8 cellular contexts compared by ENCODE assay signal in genomic region chr2:201451330-201452057, GRCh38. TPM values are rescaled to one million over a fixed set of nuclear protein-coding genes. Genes with fewer than 3 reads are reported as not detected.
DNase-seq lines count a peak whose midpoint lies in the region; ATAC-seq and TF ChIP-seq lines count a peak whose summit lies in the region.

A gene with protein sequence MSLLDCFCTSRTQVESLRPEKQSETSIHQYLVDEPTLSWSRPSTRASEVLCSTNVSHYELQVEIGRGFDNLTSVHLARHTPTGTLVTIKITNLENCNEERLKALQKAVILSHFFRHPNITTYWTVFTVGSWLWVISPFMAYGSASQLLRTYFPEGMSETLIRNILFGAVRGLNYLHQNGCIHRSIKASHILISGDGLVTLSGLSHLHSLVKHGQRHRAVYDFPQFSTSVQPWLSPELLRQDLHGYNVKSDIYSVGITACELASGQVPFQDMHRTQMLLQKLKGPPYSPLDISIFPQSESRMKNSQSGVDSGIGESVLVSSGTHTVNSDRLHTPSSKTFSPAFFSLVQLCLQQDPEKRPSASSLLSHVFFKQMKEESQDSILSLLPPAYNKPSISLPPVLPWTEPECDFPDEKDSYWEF (plus strand): TSS chr2:201451740. CDS start chr2:201454841, 3,101 bp downstream.
TSS of gene TRAK2 (minus strand) at chr2:201451458. CDS start at chr2:201420507, 30,951 bp downstream.

- DNase-seq in DND-41 (peak; percentile 97), Peyer's patch (peak; percentile 93 to 98 (median 95))
- DNase-seq in activated T-cell treated with anti-CD3 and anti-CD28 coated beads, Interleukin-2, amount 50 U/mL, for 48 hours: peak; percentile 94 to 96
- peak; percentile 94 to 95 for DNase-seq in stimulated activated CD8-positive, alpha-beta memory T cell treated with anti-CD3 and anti-CD28 coated beads, Interleukin-7, amount 100 ng/mL, for 4 hours (ENCODE audit: low read depth in 2 of 2)

- TF ChIP-seq POLR2A in Peyer's patch (IDR thresholded peaks at IDR 0.05): peak; percentile 78 to 85

- peak within 1 kb of the TSS; percentile 81 for H3K9ac ChIP-seq in DND-41 (ENCODE audit: low read depth, low read length)
- peak within 1 kb of the TSS; percentile 64 for H3K9ac ChIP-seq in KMS-11

- H2AFZ ChIP-seq in DND-41 (ENCODE audit: low read depth, low read length) (peak within 1 kb of the TSS; percentile 97), KMS-11 (ENCODE audit: low read depth) (peak within 1 kb of the TSS; percentile 84)

- H3K4me1 ChIP-seq in DND-41 (ENCODE audit: insufficient read depth, low read length): peaks cover 35% of the 10 kb centered on the region
- peaks cover 38% of the 10 kb centered on the region for H3K4me1 ChIP-seq in KMS-11 (ENCODE audit: low read depth, poor library complexity, severe bottlenecking)
- H3K4me1 ChIP-seq in Peyer's patch: peaks cover 0 to 43% (median 8%) of the 10 kb centered on the region in 4 donors
- H3K4me1 ChIP-seq in muscle layer of duodenum (ENCODE audit: control insufficient read depth in 1 of 2, insufficient read depth in 2 of 2, low read length in 2 of 2): peaks cover 0 to 25% of the 10 kb centered on the region in 2 donors

- H3K27me3 ChIP-seq in DND-41 (ENCODE audit: insufficient read depth, low read length, poor library complexity) (no peaks in the 10 kb centered on the region), KMS-11 (ENCODE audit: insufficient read depth, low read depth) (no peaks in the 10 kb centered on the region; the same call in 1 of the 2 replicates), Peyer's patch (no peaks in the 10 kb centered on the region), muscle layer of duodenum (ENCODE audit: low read depth, low read length) (no peaks in the 10 kb centered on the region)

- H3K79me2 ChIP-seq in DND-41 (ENCODE audit: insufficient read depth, low read length): peaks cover 22% of the 10 kb centered on the region
- peaks cover 10% of the 10 kb centered on the region; the same call in 1 of the 2 replicates for H3K79me2 ChIP-seq in KMS-11 (ENCODE audit: insufficient read depth, low read depth)

- H3K4me3 ChIP-seq in DND-41 (ENCODE audit: low read depth in 1 of 2, low read length in 2 of 2) (peak within 1 kb of the TSS; percentile 59 to 87), KMS-11 (IDR thresholded peaks at IDR 0.05; ENCODE audit: insufficient read depth, low read depth, low read length) (peak within 1 kb of the TSS; percentile 90), Peyer's patch (peak within 1 kb of the TSS; percentile 57 to 98 (median 84)), muscle layer of duodenum (ENCODE audit: low read depth in 1 of 2, low read length in 2 of 2) (peak within 1 kb of the TSS; percentile 91 to 99)

- H3K9me3 ChIP-seq in DND-41 (ENCODE audit: insufficient read depth, low read length, severe bottlenecking) (no peaks in the 10 kb centered on the region), Peyer's patch (no peaks in the 10 kb centered on the region), muscle layer of duodenum (ENCODE audit: control insufficient read depth in 1 of 2, low read length in 2 of 2) (no peaks in the 10 kb centered on the region)

- peak within 1 kb of the TSS; percentile 80 for H3K4me2 ChIP-seq in DND-41 (ENCODE audit: insufficient read depth, low read length)
- H3K4me2 ChIP-seq in KMS-11: peak within 1 kb of the TSS; percentile 89

- 0 out of 2 replicates have a peak, but pooled peaks cover 5% of the 10 kb centered on the region for H4K20me1 ChIP-seq in DND-41 (ENCODE audit: insufficient read depth, low read length)
- H4K20me1 ChIP-seq in KMS-11 (ENCODE audit: insufficient read depth): no peaks in the 10 kb centered on the region

- H3K36me3 ChIP-seq in DND-41 (ENCODE audit: insufficient read depth, low read length) (no peaks in the 10 kb centered on the region; the same call in 1 of the 2 replicates), KMS-11 (ENCODE audit: insufficient read depth) (no peaks in the 10 kb centered on the region), Peyer's patch (peaks cover 0 to 4% (median 0%) of the 10 kb centered on the region in 3 donors), muscle layer of duodenum (ENCODE audit: control insufficient read depth in 1 of 2, insufficient read depth in 2 of 2, low read length in 2 of 2) (no peaks in the 10 kb centered on the region)

- ATAC-seq in DND-41 (ENCODE audit: insufficient read depth, low read depth) (peak; percentile 93), GM21737 (IDR thresholded peaks at IDR 0.05; ENCODE audit: unreplicated experiment) (peak; percentile 97), esophagus mucosa (peak; percentile 97)

- H3K27ac ChIP-seq in DND-41 (ENCODE audit: low read length): peak within 1 kb of the TSS; percentile 78
- H3K27ac ChIP-seq in KMS-11: peak within 1 kb of the TSS; percentile 60
- peak within 1 kb of the TSS; percentile 78 to 95 (median 93) for H3K27ac ChIP-seq in Peyer's patch
- peak within 1 kb of the TSS; percentile 86 for H3K27ac ChIP-seq in muscle layer of duodenum (ENCODE audit: low read length)

- TF ChIP-seq CTCF in DND-41 (IDR thresholded peaks at IDR 0.05; ENCODE audit: borderline replicate concordance, extremely low read depth, low read length, poor library complexity, severe bottlenecking) (peak; percentile 31), KMS-11 (conservative IDR thresholded peaks at IDR 0.05; ENCODE audit: low read depth, low read length) (no peak), Peyer's patch (IDR thresholded peaks at IDR 0.05) (peak in 5 of 6 experiments; percentile 1 to 53 (median 44))

RNA-seq across cellular contexts. Expression of the first gene that starts in this region (rescaled TPM):
- total RNA-seq in Peyer's patch (100 to 1,000 TPM in 2 of 4 donors, 10 to 100 TPM in 2; 21.5 to 137 (median 109) TPM), esophagus mucosa (12.9 TPM)

RNA-seq across cellular contexts. Expression of gene TRAK2, which starts in this region (rescaled TPM):
- 10 to 100 TPM; 31.2 to 69.3 (median 47.8) TPM for total RNA-seq in Peyer's patch
- 7.5 TPM for total RNA-seq in esophagus mucosa

Comparison
In these comparisons a context has a peak if more than half of its experiments do, and no peak if none do; other contexts are left out.
1. Peak in every context shown above with its lines: DNase-seq, ATAC-seq, H3K4me3 ChIP-seq and H3K27ac ChIP-seq.